20 cellular contexts compared by ENCODE assay signal in the genomic region with DNA sequence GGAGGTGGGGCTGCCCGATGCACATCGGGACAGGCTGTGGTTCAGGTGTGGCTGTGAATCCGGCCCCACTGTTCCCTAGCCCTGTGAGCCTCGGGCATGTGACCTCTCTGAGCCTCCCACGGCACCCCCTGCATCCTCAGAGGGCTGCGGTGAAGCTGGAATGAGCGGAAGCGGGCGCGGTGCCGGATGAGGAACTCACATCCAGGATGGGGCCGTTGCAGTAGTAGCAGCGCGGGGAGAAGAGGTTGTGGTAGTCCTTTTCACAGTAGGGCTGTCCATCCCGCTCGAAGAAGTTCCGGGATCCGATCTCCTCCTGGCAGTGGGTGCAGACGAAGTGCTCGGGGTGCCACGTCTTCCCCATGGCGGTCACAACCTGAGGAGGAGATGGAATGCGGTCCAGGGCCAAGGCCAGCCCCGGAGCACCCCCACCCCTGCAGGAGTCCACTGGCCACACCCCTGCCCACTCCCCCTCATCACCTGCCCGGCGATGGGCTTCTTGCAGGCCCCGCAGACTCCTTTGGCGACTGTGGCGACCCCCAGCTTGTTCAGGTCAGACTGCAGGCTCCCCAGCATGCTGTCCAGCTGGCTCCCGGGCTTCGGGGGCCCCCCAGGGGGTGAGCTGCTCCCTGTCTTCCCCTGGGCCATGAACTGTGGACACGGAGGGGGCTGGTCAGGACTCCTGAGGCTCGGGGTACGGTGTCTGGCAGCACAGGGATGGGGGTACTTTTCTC.
"Had no signal": no experiment of that assay in that cellular context is flagged by ENCODE, and none has a peak within 500 bp of the region (broad histone marks: within the 10 kb centered on the region; RNA-seq: fewer than 3 reads in every experiment).

No MANE protein-coding gene starts in this region.

- FAIRE-seq: small intestine had no signal

- H3K27me3 ChIP-seq: ascending aorta, brain microvascular endothelial cell, foreskin keratinocyte, hepatocyte, stomach, suprapubic skin, tibial nerve had no signal

- H3K79me2 ChIP-seq: hepatocyte had no signal

- H3K4me2 ChIP-seq: hepatocyte had no signal

- H2AFZ ChIP-seq: hepatocyte had no signal

- H3K4me3 ChIP-seq: ascending aorta, hepatocyte, stomach, suprapubic skin, tibial nerve had no signal

- H3K4me1 ChIP-seq: ascending aorta, stomach, suprapubic skin had no signal

- H3K27ac ChIP-seq: ascending aorta, brain microvascular endothelial cell, foreskin keratinocyte, hepatocyte, stomach, suprapubic skin had no signal

- DNase-seq: activated CD4-positive, alpha-beta T cell treated with anti-CD3 and anti-CD28 coated beads for 1 hour; activated gamma-delta T cell treated with Interleukin-2 at 50 U/mL for 16 hours; activated T-cell treated with anti-CD3 and anti-CD28 coated beads, Interleukin-2, amount 50 U/mL, for 1 hour; brain microvascular endothelial cell; effector CD4-positive, alpha-beta T cell; foreskin keratinocyte; left ventricle myocardium superior; mammary epithelial cell; naive thymus-derived CD8-positive, alpha-beta T cell; small intestine; stimulated activated CD4-positive, alpha-beta T cell treated with anti-CD3 and anti-CD28 coated beads, Interleukin-15, amount 100 ng/mL, for 24 hours; stomach; T-helper 9 cell had no signal

- ATAC-seq: activated naive CD4-positive, alpha-beta T cell treated with anti-CD3 and anti-CD28 coated beads, Interleukin-2, amount 50 U/mL, for 72 hours; foreskin keratinocyte; left ventricle myocardium superior; naive thymus-derived CD8-positive, alpha-beta T cell; sciatic nerve; stimulated activated memory B cell treated with anti-CD40 and anti-IgM and Interleukin-4, amounts not matched to agents 10 μg/mL and 1 μg/mL and 100 μg/mL, for 72 hours had no signal

- H3K9me3 ChIP-seq: ascending aorta, stomach, suprapubic skin, tibial nerve had no signal
